ENCODE assay signal across 17 cellular contexts in the genomic region with DNA sequence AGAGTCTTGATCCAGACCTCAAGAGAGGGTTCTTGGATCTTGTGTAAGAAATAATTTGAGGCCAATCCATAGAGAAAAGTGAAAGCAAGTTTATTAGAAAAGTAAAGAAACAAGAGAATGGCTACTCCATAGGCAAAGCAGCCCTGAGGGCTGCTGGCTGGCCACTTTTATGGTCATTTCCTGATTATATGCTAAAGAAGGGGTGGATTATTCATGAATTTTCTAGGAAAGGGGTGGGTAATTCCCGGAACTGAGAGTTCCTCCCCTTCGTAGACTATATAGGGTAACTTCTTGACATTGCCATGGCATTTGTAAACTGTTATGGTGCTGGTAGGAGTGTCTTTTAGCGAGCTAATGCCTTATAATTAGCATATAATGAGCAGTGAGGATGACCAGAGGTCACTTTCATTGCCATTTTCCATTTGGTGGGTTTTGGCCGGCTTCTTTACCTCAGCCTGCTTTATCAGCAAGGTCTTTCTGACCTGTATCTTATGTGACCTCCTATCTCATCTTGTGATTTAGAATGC.
"Had no signal": no experiment of that assay in that cellular context is flagged by ENCODE, and none has a peak within 500 bp of the region (broad histone marks: within the 10 kb centered on the region; RNA-seq: fewer than 3 reads in every experiment).

No MANE protein-coding gene starts in this region.

- H3K27me3 ChIP-seq: body of pancreas, left lung, tibial nerve had no signal

- H3K4me3 ChIP-seq: body of pancreas, left lung, tibial nerve had no signal

- H3K36me3 ChIP-seq: left lung had no signal

- ATAC-seq: activated CD8-positive, alpha-beta memory T cell treated with anti-CD3 and anti-CD28 coated beads, Interleukin-2, amount 10 ng/mL, durations not matched to agents 7 days and 5 days; body of pancreas; left lung; stimulated activated naive CD8-positive, alpha-beta T cell treated with anti-CD3 and anti-CD28 coated beads, Interleukin-15, Interleukin-2, amounts not matched to agents 100 U/mL and 50 U/mL, for 24 hours had no signal

- DNase-seq: activated CD4-positive, alpha-beta memory T cell treated with anti-CD3 and anti-CD28 coated beads, Interleukin-2, amount 10 ng/mL, durations not matched to agents 7 days and 5 days; activated CD4-positive, alpha-beta T cell treated with anti-CD3 and anti-CD28 coated beads for 48 hours; activated CD4-positive, CD25-positive, alpha-beta regulatory T cell; activated CD8-positive, alpha-beta memory T cell treated with anti-CD3 and anti-CD28 coated beads, Interleukin-2, amount 10 ng/mL, durations not matched to agents 7 days and 5 days; activated naive CD8-positive, alpha-beta T cell treated with anti-CD3 and anti-CD28 coated beads for 36 hours; amygdala; body of pancreas; central memory CD4-positive, alpha-beta T cell; foreskin melanocyte; head of caudate nucleus; left lung; mammary epithelial cell; stimulated activated CD4-positive, alpha-beta T cell treated with anti-CD3 and anti-CD28 coated beads, Interleukin-2, amount 100 ng/mL, for 24 hours; stimulated activated naive CD8-positive, alpha-beta T cell treated with anti-CD3 and anti-CD28 coated beads, Interleukin-15, Interleukin-2, amounts not matched to agents 100 U/mL and 50 U/mL, for 24 hours; substantia nigra; T-helper 2 cell had no signal

- H3K27ac Mint-ChIP-seq: activated CD4-positive, alpha-beta memory T cell treated with anti-CD3 and anti-CD28 coated beads, Interleukin-2, amount 10 ng/mL, durations not matched to agents 7 days and 5 days; activated CD8-positive, alpha-beta memory T cell treated with anti-CD3 and anti-CD28 coated beads, Interleukin-2, amount 10 ng/mL, durations not matched to agents 7 days and 5 days; activated naive CD8-positive, alpha-beta T cell treated with anti-CD3 and anti-CD28 coated beads for 36 hours had no signal

- H3K9me3 ChIP-seq: body of pancreas, tibial nerve had no signal

- H3K27ac ChIP-seq: body of pancreas, tibial nerve had no signal
